Comparison of ENCODE assay signal across 2 cellular contexts in the genomic region with DNA sequence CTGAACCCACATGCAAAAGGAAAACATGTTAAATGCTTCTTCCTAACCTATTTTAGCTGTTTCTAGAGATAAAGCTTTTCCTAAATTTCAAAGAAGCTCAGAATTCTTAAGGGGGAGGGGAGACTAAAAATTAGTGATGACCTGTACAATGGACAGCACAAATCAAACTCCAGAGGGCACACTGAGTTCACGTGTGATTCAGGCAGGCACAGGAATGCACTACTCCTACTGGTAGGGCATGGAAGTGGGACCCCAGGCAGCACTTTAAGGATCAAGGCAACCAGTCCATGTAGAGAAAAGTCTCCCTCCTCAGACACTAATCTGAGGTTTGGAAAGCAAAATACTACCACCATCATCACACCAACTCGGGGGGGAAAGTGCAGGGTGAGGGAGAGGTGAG.
A peak's percentile ranks its signal among the peaks of the same experiment; 100 is the strongest.
TF ChIP-seq lines count a peak whose summit lies in the region.

No MANE protein-coding gene starts in this region.

TF ChIP-seq in IMR-90, 13 proteins besides CTCF, POLR2A, EP300 and RAD21:
- no peak for TF ChIP-seq BHLHE40 (IDR thresholded peaks at IDR 0.05; ENCODE audit: low read depth, low read length)
- TF ChIP-seq CHD1 (IDR thresholded peaks at IDR 0.05; ENCODE audit: low read depth, low read length): no peak
- no peak for TF ChIP-seq SMC3 (IDR thresholded peaks at IDR 0.05; ENCODE audit: low read depth, low read length)
- no peak for TF ChIP-seq FOS (IDR thresholded peaks at IDR 0.05; ENCODE audit: low read depth, low read length)
- no peak for TF ChIP-seq USF2 (IDR thresholded peaks at IDR 0.05; ENCODE audit: low read depth, low read length)
- no peak for TF ChIP-seq NFE2L2 (IDR thresholded peaks at IDR 0.05; ENCODE audit: low read depth, low read length)
- no peak for TF ChIP-seq RFX5 (IDR thresholded peaks at IDR 0.05; ENCODE audit: low read depth, low read length)
- TF ChIP-seq MAFK (IDR thresholded peaks at IDR 0.05; ENCODE audit: low read depth, low read length): no peak
- TF ChIP-seq CEBPB (IDR thresholded peaks at IDR 0.05; ENCODE audit: low read depth, low read length): no peak
- TF ChIP-seq MAZ (IDR thresholded peaks at IDR 0.05; ENCODE audit: borderline replicate concordance, low read depth, low read length): no peak

TF ChIP-seq in HepG2, 621 proteins besides CTCF, POLR2A, EP300 and RAD21:
- TF ChIP-seq CSRNP1 (CRISPR knock-in tag; IDR thresholded peaks at IDR 0.05) (no peak), MLX (CRISPR knock-in tag; IDR thresholded peaks at IDR 0.05) (no peak), STAG1 (CRISPR knock-in tag; IDR thresholded peaks at IDR 0.05) (peak; percentile 64), SP5 (CRISPR knock-in tag; IDR thresholded peaks at IDR 0.05; ENCODE audit: borderline replicate concordance, low read depth) (no peak), ISL2 (CRISPR knock-in tag; IDR thresholded peaks at IDR 0.05) (no peak), ZBTB1 (CRISPR knock-in tag; IDR thresholded peaks at IDR 0.05; ENCODE audit: borderline replicate concordance) (no peak), CENPT (CRISPR knock-in tag; IDR thresholded peaks at IDR 0.05; ENCODE audit: low read depth) (no peak), SIX1 (CRISPR knock-in tag; IDR thresholded peaks at IDR 0.05; ENCODE audit: borderline replicate concordance) (no peak), TEAD3 (CRISPR knock-in tag; optimal IDR thresholded peaks at IDR 0.05; ENCODE audit: borderline replicate concordance) (peak; percentile 19), ZMAT5 (CRISPR knock-in tag; IDR thresholded peaks at IDR 0.05; ENCODE audit: borderline replicate concordance, low read depth) (no peak), UBTF (CRISPR knock-in tag; IDR thresholded peaks at IDR 0.05) (no peak), ZNF407 (CRISPR knock-in tag; IDR thresholded peaks at IDR 0.05; ENCODE audit: not compliant biosample characterization) (no peak)
- TF ChIP-seq, protein P1, sequence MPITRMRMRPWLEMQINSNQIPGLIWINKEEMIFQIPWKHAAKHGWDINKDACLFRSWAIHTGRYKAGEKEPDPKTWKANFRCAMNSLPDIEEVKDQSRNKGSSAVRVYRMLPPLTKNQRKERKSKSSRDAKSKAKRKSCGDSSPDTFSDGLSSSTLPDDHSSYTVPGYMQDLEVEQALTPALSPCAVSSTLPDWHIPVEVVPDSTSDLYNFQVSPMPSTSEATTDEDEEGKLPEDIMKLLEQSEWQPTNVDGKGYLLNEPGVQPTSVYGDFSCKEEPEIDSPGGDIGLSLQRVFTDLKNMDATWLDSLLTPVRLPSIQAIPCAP (CRISPR knock-in tag; IDR thresholded peaks at IDR 0.05; ENCODE audit: low read depth): no peak
- TF ChIP-seq, protein P2, sequence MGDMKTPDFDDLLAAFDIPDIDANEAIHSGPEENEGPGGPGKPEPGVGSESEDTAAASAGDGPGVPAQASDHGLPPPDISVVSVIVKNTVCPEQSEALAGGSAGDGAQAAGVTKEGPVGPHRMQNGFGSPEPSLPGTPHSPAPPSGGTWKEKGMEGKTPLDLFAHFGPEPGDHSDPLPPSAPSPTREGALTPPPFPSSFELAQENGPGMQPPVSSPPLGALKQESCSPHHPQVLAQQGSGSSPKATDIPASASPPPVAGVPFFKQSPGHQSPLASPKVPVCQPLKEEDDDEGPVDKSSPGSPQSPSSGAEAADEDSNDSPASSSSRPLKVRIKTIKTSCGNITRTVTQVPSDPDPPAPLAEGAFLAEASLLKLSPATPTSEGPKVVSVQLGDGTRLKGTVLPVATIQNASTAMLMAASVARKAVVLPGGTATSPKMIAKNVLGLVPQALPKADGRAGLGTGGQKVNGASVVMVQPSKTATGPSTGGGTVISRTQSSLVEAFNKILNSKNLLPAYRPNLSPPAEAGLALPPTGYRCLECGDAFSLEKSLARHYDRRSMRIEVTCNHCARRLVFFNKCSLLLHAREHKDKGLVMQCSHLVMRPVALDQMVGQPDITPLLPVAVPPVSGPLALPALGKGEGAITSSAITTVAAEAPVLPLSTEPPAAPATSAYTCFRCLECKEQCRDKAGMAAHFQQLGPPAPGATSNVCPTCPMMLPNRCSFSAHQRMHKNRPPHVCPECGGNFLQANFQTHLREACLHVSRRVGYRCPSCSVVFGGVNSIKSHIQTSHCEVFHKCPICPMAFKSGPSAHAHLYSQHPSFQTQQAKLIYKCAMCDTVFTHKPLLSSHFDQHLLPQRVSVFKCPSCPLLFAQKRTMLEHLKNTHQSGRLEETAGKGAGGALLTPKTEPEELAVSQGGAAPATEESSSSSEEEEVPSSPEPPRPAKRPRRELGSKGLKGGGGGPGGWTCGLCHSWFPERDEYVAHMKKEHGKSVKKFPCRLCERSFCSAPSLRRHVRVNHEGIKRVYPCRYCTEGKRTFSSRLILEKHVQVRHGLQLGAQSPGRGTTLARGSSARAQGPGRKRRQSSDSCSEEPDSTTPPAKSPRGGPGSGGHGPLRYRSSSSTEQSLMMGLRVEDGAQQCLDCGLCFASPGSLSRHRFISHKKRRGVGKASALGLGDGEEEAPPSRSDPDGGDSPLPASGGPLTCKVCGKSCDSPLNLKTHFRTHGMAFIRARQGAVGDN (CRISPR knock-in tag; IDR thresholded peaks at IDR 0.05): no peak
- TF ChIP-seq, protein P3, sequence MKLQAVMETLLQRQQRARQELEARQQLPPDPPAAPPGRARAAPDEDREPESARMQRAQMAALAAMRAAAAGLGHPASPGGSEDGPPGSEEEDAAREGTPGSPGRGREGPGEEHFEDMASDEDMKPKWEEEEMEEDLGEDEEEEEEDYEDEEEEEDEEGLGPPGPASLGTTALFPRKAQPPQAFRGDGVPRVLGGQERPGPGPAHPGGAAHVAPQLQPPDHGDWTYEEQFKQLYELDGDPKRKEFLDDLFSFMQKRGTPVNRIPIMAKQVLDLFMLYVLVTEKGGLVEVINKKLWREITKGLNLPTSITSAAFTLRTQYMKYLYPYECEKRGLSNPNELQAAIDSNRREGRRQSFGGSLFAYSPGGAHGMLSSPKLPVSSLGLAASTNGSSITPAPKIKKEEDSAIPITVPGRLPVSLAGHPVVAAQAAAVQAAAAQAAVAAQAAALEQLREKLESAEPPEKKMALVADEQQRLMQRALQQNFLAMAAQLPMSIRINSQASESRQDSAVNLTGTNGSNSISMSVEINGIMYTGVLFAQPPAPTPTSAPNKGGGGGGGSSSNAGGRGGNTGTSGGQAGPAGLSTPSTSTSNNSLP (IDR thresholded peaks at IDR 0.05; ENCODE audit: low read depth, low read length): peak; percentile 49; the same call in 1 of the 2 replicates
TF ChIP-seq in HepG2: peak in this region for 3.
